ENCODE assay signal across 8 cellular contexts in genomic region chr4:173013232-173013932, GRCh38.
DNase-seq lines count a peak whose midpoint lies in the region; ATAC-seq, FAIRE-seq and TF ChIP-seq lines count a peak whose summit lies in the region.

No MANE protein-coding gene starts in this region.

- intact Hi-C loops in heart right ventricle (cut with DNase I) (loop anchor here in 8 of 10 donors (1.0 to 10.0 kb wide), 10 partner anchors 151 to 404 kb away; partner anchors contain the start of gene GALNT7 (in 1 of the 8)), gastrocnemius medialis (cut with DNase I; ENCODE audit: low total_unique reads) (loop anchor here (1.0 to 5.0 kb wide), 3 partner anchors 244 to 404 kb away; no protein-coding TSS in a partner anchor)

- DNase-seq in SHP77 treated with DMSO at 0.1 percent for 48 hours (lab: John Stamatoyannopoulos, UW) (peak; percentile 10), SHP77 (lab: John Stamatoyannopoulos, UW) (no peak), RCC 7860 (ENCODE audit: low spot score) (peak; percentile 20), heart right ventricle (peak in 1 of 2 donors; percentile 38), gastrocnemius medialis (no peak)
- peak; percentile 46 for DNase-seq in activated naive CD4-positive, alpha-beta T cell treated with Interleukin-2 at 50 U/mL for 16 hours

- H3K9me3 ChIP-seq in heart right ventricle, result no peaks in the 10 kb centered on the region
- no peaks in the 10 kb centered on the region for H3K9me3 ChIP-seq in gastrocnemius medialis

- peak; percentile 48 to 77 (median 70) for TF ChIP-seq CTCF in heart right ventricle (IDR thresholded peaks at IDR 0.05)
- TF ChIP-seq CTCF in gastrocnemius medialis (IDR thresholded peaks at IDR 0.05 in 4 of 5, conservative IDR thresholded peaks at IDR 0.05 in 1 of 5), result peak; percentile 29 to 81 (median 39)

- peaks cover 0 to 12% (median 0%) of the 10 kb centered on the region in 9 donors for H3K4me1 ChIP-seq in heart right ventricle
- no peaks in the 10 kb centered on the region for H3K4me1 ChIP-seq in gastrocnemius medialis

- ATAC-seq in HG03432 (IDR thresholded peaks at IDR 0.05; ENCODE audit: unreplicated experiment), result peak; percentile 55
- peak in 7 of 8 donors; percentile 31 to 80 (median 67) for ATAC-seq in heart right ventricle
- ATAC-seq in gastrocnemius medialis, result peak; percentile 50 to 61
- ATAC-seq in GM21737 (IDR thresholded peaks at IDR 0.05; ENCODE audit: unreplicated experiment), result no peak

- in situ Hi-C loops in gastrocnemius medialis (cut with MboI; ENCODE audit: low sequenced_read_pairs in 4 of 4), result loop anchor here in 3 of 4 donors (10.0 to 25.0 kb wide), 2 partner anchors 241 to 399 kb away; no protein-coding TSS in a partner anchor

- WGBS in heart right ventricle, 2 donors, result 18 to 19% methylated on average over 6 of the region's 6 CpGs

- H3K36me3 ChIP-seq in heart right ventricle (no peaks in the 10 kb centered on the region), gastrocnemius medialis (no peaks in the 10 kb centered on the region)

- no peak for FAIRE-seq in RCC 7860 (lab: Jason Lieb, UNC)

- H3K27ac ChIP-seq in heart right ventricle (peak overlapping the region in 1 of 10 donors; percentile 22), gastrocnemius medialis (no peak overlapping the region)

- no peak overlapping the region for H3K4me3 ChIP-seq in heart right ventricle
- H3K4me3 ChIP-seq in gastrocnemius medialis, result no peak overlapping the region

- no peak for TF ChIP-seq POLR2A in gastrocnemius medialis (IDR thresholded peaks at IDR 0.05)

- H3K27me3 ChIP-seq in heart right ventricle (no peaks in the 10 kb centered on the region), gastrocnemius medialis (no peaks in the 10 kb centered on the region)

Comparison
In these comparisons a context has a peak if more than half of its experiments do, and no peak if none do; other contexts are left out.
1. DNase-seq: peak in SHP77 treated with DMSO at 0.1 percent for 48 hours (single experiment), RCC 7860 (single experiment) and activated naive CD4-positive, alpha-beta T cell treated with Interleukin-2 at 50 U/mL for 16 hours (single experiment); none in SHP77 (0 of 2) and gastrocnemius medialis (0 of 2).